Comparison of ENCODE assay signal across 29 cellular contexts in the genomic region with DNA sequence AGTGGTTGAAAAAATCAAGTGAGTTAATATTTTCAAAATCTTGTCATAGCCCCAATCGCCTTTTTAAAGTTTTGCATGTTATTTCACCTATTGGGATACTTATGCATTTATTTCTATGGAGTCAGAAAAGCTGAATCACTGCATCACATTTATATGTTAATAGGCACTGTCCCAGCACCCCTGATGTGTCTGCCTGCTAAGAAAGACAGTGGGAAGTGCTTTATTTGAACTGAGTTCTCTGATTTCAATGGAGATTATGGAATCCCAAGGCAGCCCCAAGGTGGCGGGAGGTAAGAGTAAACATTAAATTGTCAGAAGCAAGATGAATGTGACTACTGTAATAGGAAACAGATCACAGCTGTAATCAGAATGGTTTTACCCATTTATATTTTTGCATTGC.
"Had no signal": no experiment of that assay in that cellular context is flagged by ENCODE, and none has a peak within 500 bp of the region (broad histone marks: within the 10 kb centered on the region; RNA-seq: fewer than 3 reads in every experiment).

No MANE protein-coding gene starts in this region.

- H3K36me3 Mint-ChIP-seq: activated naive CD8-positive, alpha-beta T cell; natural killer cell treated with Interleukin-12 subunit alpha and Interleukin-12 subunit beta and Interleukin-15 and Interleukin-18, amount 100 ng/mL, for 72 hours had no signal

- FAIRE-seq: endothelial cell of umbilical vein, frontal cortex had no signal

- H3K4me3 Mint-ChIP-seq: activated naive CD8-positive, alpha-beta T cell; activated T-cell treated with anti-CD3 and anti-CD28 coated beads, Interleukin-2, amount 50 U/mL, for 4 hours; natural killer cell treated with Interleukin-12 subunit alpha and Interleukin-12 subunit beta and Interleukin-15 and Interleukin-18, amount 100 ng/mL, for 72 hours; stimulated activated naive CD8-positive, alpha-beta T cell treated with anti-CD3 and anti-CD28 coated beads, Interleukin-15, Interleukin-2, amounts not matched to agents 100 ng/mL and 50 ng/mL, for 24 hours had no signal

- H3K27me3 Mint-ChIP-seq: activated naive CD8-positive, alpha-beta T cell; natural killer cell treated with Interleukin-12 subunit alpha and Interleukin-12 subunit beta and Interleukin-15 and Interleukin-18, amount 100 ng/mL, for 72 hours; stimulated activated naive CD8-positive, alpha-beta T cell treated with anti-CD3 and anti-CD28 coated beads, Interleukin-15, Interleukin-2, amounts not matched to agents 100 ng/mL and 50 ng/mL, for 24 hours had no signal

- H3K4me3 ChIP-seq: adrenal gland, ascending aorta, tibial artery had no signal

- H3K9me3 Mint-ChIP-seq: activated T-cell treated with anti-CD3 and anti-CD28 coated beads, Interleukin-2, amount 50 U/mL, for 4 hours; activated T-helper 2 cell treated with anti-CD3 and anti-CD28 coated beads, Interferon-gamma antibody, Interleukin-2, Interleukin-4, amounts not matched to agents 10 μg/mL and 5 μg/mL and 100 μg/mL, durations not matched to agents 14 hours and 24 hours and 36 hours; stimulated activated naive CD8-positive, alpha-beta T cell treated with anti-CD3 and anti-CD28 coated beads, Interleukin-15, Interleukin-2, amounts not matched to agents 100 ng/mL and 50 ng/mL, for 24 hours had no signal

- H3K27me3 ChIP-seq: adrenal gland, ascending aorta, brain microvascular endothelial cell, tibial artery had no signal

- DNase-seq: activated CD4-positive, alpha-beta T cell treated with anti-CD3 and anti-CD28 coated beads for 4 hours; activated CD4-positive, alpha-beta T cell treated with anti-CD3 and anti-CD28 coated beads, Interleukin-2, amount 50 U/mL, for 48 hours; activated CD4-positive, CD25-positive, alpha-beta regulatory T cell; activated CD8-positive, alpha-beta memory T cell treated with anti-CD3 and anti-CD28 coated beads, Interleukin-2, amount 50 U/mL, for 48 hours; activated naive CD4-positive, alpha-beta T cell; activated T-cell treated with anti-CD3 and anti-CD28 coated beads, Interleukin-2, amount 50 U/mL, for 4 hours; adrenal gland; brain microvascular endothelial cell; central memory CD4-positive, alpha-beta T cell; dermis blood vessel endothelial cell; effector CD8-positive, alpha-beta T cell; head of caudate nucleus; hypothalamus; islet precursor cell; left cardiac atrium; nucleus accumbens; right cardiac atrium; stimulated activated CD4-positive, alpha-beta T cell treated with anti-CD3 and anti-CD28 coated beads, Interleukin-4, amount 100 ng/mL, for 4 hours; substantia nigra; tibial artery had no signal

- H3K36me3 ChIP-seq: adrenal gland, ascending aorta, brain microvascular endothelial cell, tibial artery had no signal

- H3K79me2 ChIP-seq: parathyroid adenoma had no signal

- H3K9ac ChIP-seq: parathyroid adenoma had no signal

- H3K9me3 ChIP-seq: adrenal gland, ascending aorta, tibial artery had no signal

- H2AFZ ChIP-seq: parathyroid adenoma had no signal

- ATAC-seq: activated T-cell treated with anti-CD3 and anti-CD28 coated beads, Interleukin-2, amount 50 U/mL, for 4 hours; esophagus mucosa; left cardiac atrium; natural killer cell treated with Interleukin-12 subunit alpha and Interleukin-12 subunit beta and Interleukin-15 and Interleukin-18, amount 100 ng/mL, for 72 hours; right cardiac atrium had no signal

- H3K4me1 ChIP-seq: adrenal gland, ascending aorta, parathyroid adenoma, tibial artery had no signal

- H3K27ac Mint-ChIP-seq: activated naive CD8-positive, alpha-beta T cell; activated T-helper 2 cell treated with anti-CD3 and anti-CD28 coated beads, Interferon-gamma antibody, Interleukin-2, Interleukin-4, amounts not matched to agents 10 μg/mL and 5 μg/mL and 100 μg/mL, durations not matched to agents 14 hours and 24 hours and 36 hours; natural killer cell treated with Interleukin-12 subunit alpha and Interleukin-12 subunit beta and Interleukin-15 and Interleukin-18, amount 100 ng/mL, for 72 hours; stimulated activated naive CD8-positive, alpha-beta T cell treated with anti-CD3 and anti-CD28 coated beads, Interleukin-15, Interleukin-2, amounts not matched to agents 100 ng/mL and 50 ng/mL, for 24 hours had no signal

- H3K27ac ChIP-seq: adrenal gland, ascending aorta, brain microvascular endothelial cell, parathyroid adenoma, tibial artery had no signal
